ENCODE assay signal across 8 cellular contexts in the genomic region with DNA sequence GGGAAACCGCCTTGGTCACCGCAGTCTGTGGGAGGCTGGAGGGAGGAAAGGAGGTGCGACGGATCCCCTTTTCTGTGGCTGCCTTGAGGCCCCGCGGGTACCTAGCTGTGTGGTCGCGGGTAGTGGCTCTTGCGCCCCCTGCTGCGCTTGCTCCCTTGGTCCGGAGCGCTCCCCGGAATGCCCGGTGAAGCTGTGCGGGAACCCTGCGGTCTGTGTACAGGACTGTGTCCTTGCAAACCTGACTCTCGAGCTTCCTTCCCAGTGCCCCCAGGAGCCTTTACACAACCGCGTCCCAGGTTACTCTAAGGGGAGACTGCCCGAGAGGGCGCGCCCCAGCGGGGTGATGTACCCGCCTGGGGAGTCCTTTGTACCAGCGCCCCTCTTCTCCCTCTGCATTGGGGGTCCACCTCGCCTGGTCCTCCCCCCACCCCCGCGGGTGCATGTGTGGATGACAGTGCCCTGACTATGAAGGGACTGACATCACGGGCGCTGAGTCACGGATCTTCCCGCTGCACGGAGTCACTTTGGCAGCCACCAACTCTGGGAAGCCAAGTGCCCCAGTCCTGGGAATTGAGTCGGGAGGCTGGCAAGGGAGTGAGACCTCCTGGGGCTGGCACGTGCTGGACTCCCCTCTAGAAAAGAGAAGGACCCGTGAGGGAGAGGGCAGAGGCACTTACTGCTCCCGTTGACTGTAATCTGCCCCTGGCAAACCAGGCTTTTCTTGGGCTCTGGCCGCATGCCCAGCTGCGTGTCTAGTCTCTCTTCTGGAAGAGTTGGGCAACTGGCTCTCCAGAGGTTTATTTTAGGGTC. TPM values are rescaled to one million over a fixed set of nuclear protein-coding genes. Genes with fewer than 3 reads are reported as not detected.
A peak's percentile ranks its signal among the peaks of the same experiment; 100 is the strongest.
DNase-seq lines count a peak whose midpoint lies in the region; ATAC-seq and TF ChIP-seq lines count a peak whose summit lies in the region.

No MANE protein-coding gene starts in this region.

- TF ChIP-seq CTCF in CD4-positive, alpha-beta T cell (IDR thresholded peaks at IDR 0.05) = no peak
- TF ChIP-seq CTCF in fibroblast of pulmonary artery (IDR thresholded peaks at IDR 0.05; ENCODE audit: low read length, missing control alignments) = peak; percentile 50
- no peak for TF ChIP-seq CTCF in nephron progenitor cell (IDR thresholded peaks at IDR 0.05)
- TF ChIP-seq CTCF in thoracic aorta (IDR thresholded peaks at IDR 0.05) = no peak

- peak overlapping the region; percentile 96 for H3K4me3 Mint-ChIP-seq in CD4-positive, alpha-beta T cell
- peak overlapping the region; percentile 92 for H3K4me3 Mint-ChIP-seq in activated T-cell treated with anti-CD3 and anti-CD28 coated beads, Interleukin-2, amount 50 U/mL, for 4 hours
- H3K4me3 Mint-ChIP-seq in nephron progenitor cell = peak overlapping the region; percentile 75

- DNase-seq in CD4-positive, alpha-beta T cell = peak in 8 of 10 experiments; percentile 20 to 68 (median 44)
- DNase-seq in NCI-H69 (lab: John Stamatoyannopoulos, UW) (peak; percentile 47), fibroblast of pulmonary artery (ENCODE audit: low read depth) (peak; percentile 66), nephron progenitor cell (peak; percentile 74), thoracic aorta (ENCODE audit: low spot score) (peak; percentile 88), NCI-H146 (lab: John Stamatoyannopoulos, UW) (no peak)
- peak; percentile 71 for DNase-seq in activated T-cell treated with anti-CD3 and anti-CD28 coated beads, Interleukin-2, amount 50 U/mL, for 4 hours

- CTCF ChIA-PET in CD4-positive, alpha-beta T cell (lab: Charles Lee) = interaction anchor here (0.8 to 2.2 kb wide), 7 partner anchors 9 to 89 kb away, joined by 3 to 7 read pairs (median 4); no protein-coding TSS in a partner anchor

- H3K4me1 Mint-ChIP-seq in CD4-positive, alpha-beta T cell (ENCODE audit: low read depth) = peaks cover 85% of the 10 kb centered on the region
- H3K4me1 Mint-ChIP-seq in activated T-cell treated with anti-CD3 and anti-CD28 coated beads, Interleukin-2, amount 50 U/mL, for 4 hours (ENCODE audit: low read depth) = peaks cover 80% of the 10 kb centered on the region
- peaks cover 40% of the 10 kb centered on the region for H3K4me1 Mint-ChIP-seq in nephron progenitor cell

- intact Hi-C loops in CD4-positive, alpha-beta T cell (cut with DNase I, micrococcal nuclease) = loop anchor here (1.0 to 10.0 kb wide), 12 partner anchors 19 to 679 kb away; partner anchors contain the start of genes EFNA4 (in 1 of the 2) and UBE2Q1 (in 1 of the 2)

- H3K27me3 ChIP-seq in CD4-positive, alpha-beta T cell (ENCODE audit: control insufficient read depth, insufficient read depth, low read length) = no peaks in the 10 kb centered on the region
- no peaks in the 10 kb centered on the region for H3K27me3 ChIP-seq in thoracic aorta (replicated peaks; ENCODE audit: insufficient read depth)

- H3K4me3 ChIP-seq in fibroblast of pulmonary artery (replicated peaks; ENCODE audit: low read depth, low read length) = peak overlapping the region; percentile 63
- H3K4me3 ChIP-seq in thoracic aorta = peak overlapping the region; percentile 84

- no peaks in the 10 kb centered on the region for H3K27me3 Mint-ChIP-seq in CD4-positive, alpha-beta T cell
- H3K27me3 Mint-ChIP-seq in activated T-cell treated with anti-CD3 and anti-CD28 coated beads, Interleukin-2, amount 50 U/mL, for 4 hours (ENCODE audit: low read depth) = no peaks in the 10 kb centered on the region
- peaks cover 79% of the 10 kb centered on the region for H3K27me3 Mint-ChIP-seq in nephron progenitor cell (ENCODE audit: low read depth, poor library complexity)

- peak overlapping the region; percentile 92 for H3K27ac ChIP-seq in CD4-positive, alpha-beta T cell (ENCODE audit: low read depth, low read length)
- peak overlapping the region; percentile 76 to 90 for H3K27ac ChIP-seq in thoracic aorta

- H3K9me3 Mint-ChIP-seq in CD4-positive, alpha-beta T cell = no peaks in the 10 kb centered on the region
- no peaks in the 10 kb centered on the region for H3K9me3 Mint-ChIP-seq in activated T-cell treated with anti-CD3 and anti-CD28 coated beads, Interleukin-2, amount 50 U/mL, for 4 hours
- H3K9me3 Mint-ChIP-seq in nephron progenitor cell = no peaks in the 10 kb centered on the region

- H3K9me3 ChIP-seq in CD4-positive, alpha-beta T cell (ENCODE audit: control insufficient read depth, low read length) = no peaks in the 10 kb centered on the region
- no peaks in the 10 kb centered on the region for H3K9me3 ChIP-seq in thoracic aorta

- peaks cover 12 to 28% of the 10 kb centered on the region in 2 donors for H3K4me1 ChIP-seq in thoracic aorta (ENCODE audit: control insufficient read depth in 1 of 2, low read depth in 2 of 2)

- peaks cover 41% of the 10 kb centered on the region for H3K36me3 Mint-ChIP-seq in CD4-positive, alpha-beta T cell (ENCODE audit: low read depth)
- H3K36me3 Mint-ChIP-seq in activated T-cell treated with anti-CD3 and anti-CD28 coated beads, Interleukin-2, amount 50 U/mL, for 4 hours (ENCODE audit: insufficient read depth) = peaks cover 3% of the 10 kb centered on the region
- no peaks in the 10 kb centered on the region for H3K36me3 Mint-ChIP-seq in nephron progenitor cell (ENCODE audit: low read depth)

- peak overlapping the region; percentile 88 for H3K27ac Mint-ChIP-seq in CD4-positive, alpha-beta T cell
- no peak overlapping the region for H3K27ac Mint-ChIP-seq in nephron progenitor cell

- POLR2A ChIA-PET in CD4-positive, alpha-beta T cell (lab: Charles Lee) = interaction anchor here (0.7 to 9.1 kb wide), 16 partner anchors 12 to 87 kb away, joined by 3 to 178 read pairs (median 6); no protein-coding TSS in a partner anchor

- no peak for ATAC-seq in CD4-positive, alpha-beta T cell (ENCODE audit: poor library complexity)
- ATAC-seq in GM21381 (IDR thresholded peaks at IDR 0.05; ENCODE audit: unreplicated experiment) = peak; percentile 13
- peak; percentile 47 to 50 for ATAC-seq in activated T-cell treated with anti-CD3 and anti-CD28 coated beads, Interleukin-2, amount 50 U/mL, for 4 hours
- peak; percentile 51 for ATAC-seq in thoracic aorta (ENCODE audit: insufficient number of reproducible peaks, low FRiP score, low read depth)

- H3K36me3 ChIP-seq in thoracic aorta = no peaks in the 10 kb centered on the region

RNA-seq across cellular contexts. Expression of gene IL6R, which starts 0.8 kb away (rescaled TPM):
- 10 to 100 TPM; 31.7 to 35.0 TPM for total RNA-seq in CD4-positive, alpha-beta T cell
- 10 to 100 TPM; 20.7 to 28.7 (median 24.1) TPM for total RNA-seq in activated T-cell treated with anti-CD3 and anti-CD28 coated beads, Interleukin-2, amount 50 U/mL, for 4 hours
- total RNA-seq in thoracic aorta = 10 to 100 TPM; 25.8 to 48.3 TPM
